ENCODE assay signal across 17 cellular contexts in the genomic region with DNA sequence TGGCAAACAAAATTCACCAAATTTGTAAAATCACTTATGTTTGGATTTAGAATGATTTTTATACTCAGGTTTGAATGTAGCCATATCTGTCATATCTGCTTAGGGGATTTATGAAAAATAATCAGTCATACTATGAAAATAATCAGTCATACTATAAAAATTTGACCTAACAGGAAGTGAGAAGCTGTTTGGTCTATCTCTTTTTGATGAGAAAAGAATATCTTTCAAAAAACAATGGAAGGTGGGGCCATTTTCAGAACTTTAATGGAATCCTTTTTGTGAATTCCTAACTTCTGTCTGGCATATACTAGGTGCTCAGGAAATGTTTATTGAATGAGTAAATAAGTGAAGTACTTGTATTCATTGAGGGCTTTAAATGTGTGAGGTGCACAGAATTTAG.
"Had no signal": no experiment of that assay in that cellular context is flagged by ENCODE, and none has a peak within 500 bp of the region (broad histone marks: within the 10 kb centered on the region; RNA-seq: fewer than 3 reads in every experiment).

No MANE protein-coding gene starts in this region.

- H3K9me3 Mint-ChIP-seq: activated CD4-positive, alpha-beta memory T cell treated with anti-CD3 and anti-CD28 coated beads, Interleukin-2, amount 10 ng/mL, durations not matched to agents 7 days and 5 days had no signal

- ATAC-seq: activated CD4-positive, alpha-beta T cell treated with anti-CD3 and anti-CD28 coated beads for 36 hours; activated T-cell treated with anti-CD3 and anti-CD28 coated beads, Interleukin-2, amount 50 U/mL, for 4 hours; lower lobe of right lung; stimulated activated memory B cell treated with anti-CD40 and anti-IgM and Interleukin-4, amounts not matched to agents 10 μg/mL and 1 μg/mL and 100 μg/mL, for 72 hours had no signal

- H3K4me1 Mint-ChIP-seq: activated CD4-positive, alpha-beta memory T cell treated with anti-CD3 and anti-CD28 coated beads, Interleukin-2, amount 10 ng/mL, durations not matched to agents 7 days and 5 days; brain; naive B cell; stimulated activated memory B cell treated with anti-CD40 and anti-IgM and Interleukin-4, amounts not matched to agents 10 μg/mL and 1 μg/mL and 100 μg/mL, for 72 hours had no signal

- H3K4me3 Mint-ChIP-seq: activated CD4-positive, alpha-beta memory T cell treated with anti-CD3 and anti-CD28 coated beads, Interleukin-2, amount 10 ng/mL, durations not matched to agents 7 days and 5 days; activated CD4-positive, alpha-beta T cell treated with anti-CD3 and anti-CD28 coated beads for 36 hours; activated naive CD8-positive, alpha-beta T cell; activated T-cell treated with anti-CD3 and anti-CD28 coated beads, Interleukin-2, amount 50 U/mL, for 4 hours; brain; endodermal cell; naive B cell; stimulated activated memory B cell treated with anti-CD40 and anti-IgM and Interleukin-4, amounts not matched to agents 10 μg/mL and 1 μg/mL and 100 μg/mL, for 72 hours; T-helper 1 cell treated with Interleukin-12 subunit alpha and Interleukin-12 subunit beta and Interleukin-4 antibody, amounts not matched to agents 30 μg/mL and 1 μg/mL, for 36 hours had no signal

- H3K9me3 ChIP-seq: lower lobe of right lung had no signal

- H3K4me3 ChIP-seq: dorsolateral prefrontal cortex, lower lobe of right lung had no signal

- DNase-seq: activated CD4-positive, alpha-beta memory T cell treated with anti-CD3 and anti-CD28 coated beads, Interleukin-2, amount 10 ng/mL, durations not matched to agents 7 days and 5 days; activated CD4-positive, alpha-beta T cell treated with anti-CD3 and anti-CD28 coated beads for 36 hours; activated gamma-delta T cell; activated T-cell treated with anti-CD3 and anti-CD28 coated beads, Interleukin-2, amount 50 U/mL, for 4 hours; amniotic stem cell; dorsolateral prefrontal cortex; endodermal cell; foreskin melanocyte; head of caudate nucleus; lower lobe of right lung; naive B cell; stimulated activated CD4-positive, alpha-beta T cell treated with anti-CD3 and anti-CD28 coated beads, Interleukin-12 subunit alpha, Interleukin-12 subunit beta, amount 100 ng/mL, for 4 hours; WERI-Rb-1 had no signal

- H3K27me3 ChIP-seq: dorsolateral prefrontal cortex had no signal

- H3K27ac Mint-ChIP-seq: activated CD4-positive, alpha-beta memory T cell treated with anti-CD3 and anti-CD28 coated beads, Interleukin-2, amount 10 ng/mL, durations not matched to agents 7 days and 5 days; activated CD4-positive, alpha-beta T cell treated with anti-CD3 and anti-CD28 coated beads for 36 hours; activated naive CD8-positive, alpha-beta T cell; brain; endodermal cell; stimulated activated memory B cell treated with anti-CD40 and anti-IgM and Interleukin-4, amounts not matched to agents 10 μg/mL and 1 μg/mL and 100 μg/mL, for 72 hours; T-helper 1 cell treated with Interleukin-12 subunit alpha and Interleukin-12 subunit beta and Interleukin-4 antibody, amounts not matched to agents 30 μg/mL and 1 μg/mL, for 36 hours had no signal

- H3K4me1 ChIP-seq: lower lobe of right lung had no signal

- H3K36me3 ChIP-seq: lower lobe of right lung, WERI-Rb-1 had no signal

- H3K27me3 Mint-ChIP-seq: activated CD4-positive, alpha-beta memory T cell treated with anti-CD3 and anti-CD28 coated beads, Interleukin-2, amount 10 ng/mL, durations not matched to agents 7 days and 5 days; activated CD4-positive, alpha-beta T cell treated with anti-CD3 and anti-CD28 coated beads for 36 hours; activated naive CD8-positive, alpha-beta T cell; brain; naive B cell; stimulated activated memory B cell treated with anti-CD40 and anti-IgM and Interleukin-4, amounts not matched to agents 10 μg/mL and 1 μg/mL and 100 μg/mL, for 72 hours had no signal

- H3K27ac ChIP-seq: dorsolateral prefrontal cortex, lower lobe of right lung, WERI-Rb-1 had no signal
